ENCODE assay signal across 18 cellular contexts in the genomic region with DNA sequence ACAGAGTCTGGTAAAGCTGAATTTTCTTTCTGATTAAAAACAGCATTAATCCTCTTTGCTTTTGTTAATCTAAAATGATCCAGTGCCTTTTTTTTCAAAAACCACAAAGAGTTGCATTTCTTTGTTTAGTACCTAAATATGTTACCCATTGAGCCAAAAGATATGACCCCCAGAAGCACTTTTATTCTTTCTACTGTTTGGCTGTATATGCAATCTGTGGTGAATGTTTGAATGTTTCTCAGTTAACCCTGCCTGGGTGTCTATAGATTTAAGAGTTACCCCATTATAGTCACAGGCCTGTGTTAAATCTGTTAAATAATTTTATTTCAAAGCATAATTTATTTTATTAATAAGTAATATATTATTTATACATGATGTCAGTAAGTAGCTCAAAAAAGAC.
"Had no signal": no experiment of that assay in that cellular context is flagged by ENCODE, and none has a peak within 500 bp of the region (broad histone marks: within the 10 kb centered on the region; RNA-seq: fewer than 3 reads in every experiment).

No MANE protein-coding gene starts in this region.

- H3K36me3 Mint-ChIP-seq: brain had no signal

- H3K27ac ChIP-seq: foreskin keratinocyte, lower lobe of right lung, tibial artery had no signal

- H3K9me3 Mint-ChIP-seq: activated T-helper 17 cell treated with anti-CD3 and anti-CD28 coated beads, Interleukin-2, amount 50 U/mL, for 72 hours had no signal

- H3K9me3 ChIP-seq: lower lobe of right lung, tibial artery had no signal

- DNase-seq: activated naive CD4-positive, alpha-beta T cell; activated naive CD8-positive, alpha-beta T cell treated with anti-CD3 and anti-CD28 coated beads for 36 hours; anterior cingulate cortex; caudate nucleus; foreskin keratinocyte; glutamatergic neuron; hippocampal formation; lower lobe of right lung; naive thymus-derived CD8-positive, alpha-beta T cell; posterior cingulate gyrus; retina; stimulated activated CD4-positive, alpha-beta T cell treated with anti-CD3 and anti-CD28 coated beads, Interleukin-2, amount 100 ng/mL, for 24 hours; stimulated activated naive CD4-positive, alpha-beta T cell treated with Interleukin-2 at 50 U/mL for 16 hours; T-helper 1 cell; tibial artery had no signal

- H3K36me3 ChIP-seq: lower lobe of right lung, tibial artery had no signal

- H3K4me3 ChIP-seq: lower lobe of right lung, tibial artery had no signal

- H3K27me3 Mint-ChIP-seq: activated naive CD8-positive, alpha-beta T cell treated with anti-CD3 and anti-CD28 coated beads for 36 hours; activated T-helper 17 cell treated with anti-CD3 and anti-CD28 coated beads, Interleukin-2, amount 50 U/mL, for 72 hours; brain; naive thymus-derived CD8-positive, alpha-beta T cell had no signal

- ATAC-seq: activated CD4-positive, CD25-positive, alpha-beta regulatory T cell treated with anti-CD3 and anti-CD28 coated beads, Interleukin-2, amount 50 U/mL, for 24 hours; activated T-helper 17 cell treated with anti-CD3 and anti-CD28 coated beads, Interleukin-2, amount 50 U/mL, for 72 hours; foreskin keratinocyte; lower lobe of right lung; naive thymus-derived CD8-positive, alpha-beta T cell had no signal

- H3K27ac Mint-ChIP-seq: activated naive CD8-positive, alpha-beta T cell treated with anti-CD3 and anti-CD28 coated beads for 36 hours; activated T-helper 17 cell treated with anti-CD3 and anti-CD28 coated beads, Interleukin-2, amount 50 U/mL, for 72 hours; naive thymus-derived CD8-positive, alpha-beta T cell had no signal

- H3K4me1 ChIP-seq: foreskin keratinocyte, lower lobe of right lung, tibial artery had no signal

- H3K4me3 Mint-ChIP-seq: activated naive CD8-positive, alpha-beta T cell treated with anti-CD3 and anti-CD28 coated beads for 36 hours; activated T-helper 17 cell treated with anti-CD3 and anti-CD28 coated beads, Interleukin-2, amount 50 U/mL, for 72 hours; brain; naive thymus-derived CD8-positive, alpha-beta T cell had no signal

- H3K27me3 ChIP-seq: tibial artery had no signal
